ENCODE assay signal across 24 cellular contexts in the genomic region with DNA sequence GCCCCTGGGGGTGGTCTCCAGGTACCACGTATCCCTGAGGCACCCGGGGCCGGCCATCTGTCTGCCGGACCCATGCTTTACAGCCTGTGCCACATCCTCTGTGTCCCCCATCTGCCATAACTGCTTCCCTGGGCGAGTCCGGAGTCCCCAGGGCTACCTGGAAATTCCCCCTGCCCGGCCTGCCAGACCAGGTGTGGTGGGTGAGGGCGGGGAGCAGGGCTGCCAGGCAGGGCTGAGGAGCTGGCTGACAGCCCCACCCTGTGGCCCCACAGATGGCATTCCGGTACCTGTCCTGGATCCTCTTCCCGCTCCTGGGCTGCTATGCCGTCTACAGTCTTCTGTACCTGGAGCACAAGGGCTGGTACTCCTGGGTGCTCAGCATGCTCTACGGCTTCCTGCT. TPM values are rescaled to one million over a fixed set of nuclear protein-coding genes. Genes with fewer than 3 reads are reported as not detected.
DNase-seq lines count a peak whose midpoint lies in the region; ATAC-seq, FAIRE-seq and TF ChIP-seq lines count a peak whose summit lies in the region.
"Had no signal": no experiment of that assay in that cellular context is flagged by ENCODE, and none has a peak within 500 bp of the region (broad histone marks: within the 10 kb centered on the region; RNA-seq: fewer than 3 reads in every experiment).

No MANE protein-coding gene starts in this region.

- no peak for TF ChIP-seq EP300 in HepG2 (IDR thresholded peaks at IDR 0.05; ENCODE audit: low read depth in 2 of 2, low read length in 2 of 2)
- TF ChIP-seq EP300 in HepG2 (CRISPR knock-in tag; IDR thresholded peaks at IDR 0.05; ENCODE audit: borderline replicate concordance) = no peak

- peak overlapping the region; percentile 73 for H3K27ac Mint-ChIP-seq in stimulated activated naive B cell treated with anti-CD40 and anti-IgM and Interleukin-4, amounts not matched to agents 10 μg/mL and 1 μg/mL and 100 μg/mL, for 72 hours
- H3K27ac Mint-ChIP-seq: CD4-positive, CD25-positive, alpha-beta regulatory T cell had no signal

- POLR2A ChIA-PET in HepG2 (lab: Yijun Ruan, JAX) (no interaction called here), RWPE1 (lab: Yijun Ruan, JAX; ENCODE audit: low non-redundant PET) (no interaction called here)

- H3K4me1 ChIP-seq in HepG2 (ENCODE audit: insufficient read depth, low read length) (peaks cover 2% of the 10 kb centered on the region), right lobe of liver (no peaks in the 10 kb centered on the region), mucosa of descending colon (ENCODE audit: low read depth) (no peaks in the 10 kb centered on the region)
- H3K4me1 ChIP-seq: BE2C, HAP-1 had no signal

- H3K4me3 ChIP-seq in HepG2 (replicated peaks in 1 of 3; ENCODE audit: insufficient read depth in 1 of 3, low read depth in 2 of 3, low read length in 3 of 3) (no peak overlapping the region), right lobe of liver (no peak overlapping the region), mucosa of descending colon (no peak overlapping the region)
- H3K4me3 ChIP-seq: GM23248, HAP-1, K562 had no signal

- H3K27ac ChIP-seq in HepG2 (ENCODE audit: extremely low read length, insufficient read depth, low read length) (no peak overlapping the region), right lobe of liver (no peak overlapping the region), RWPE1 (peak overlapping the region; percentile 21; the same call in 1 of the 2 replicates)
- H3K27ac ChIP-seq: GM23248, HL-60 had no signal

- no peak overlapping the region for H3K4me2 ChIP-seq in HepG2 (ENCODE audit: low read depth, low read length)

- no peaks in the 10 kb centered on the region for H3K79me2 ChIP-seq in HepG2 (ENCODE audit: insufficient read depth, low read length)

- no peaks in the 10 kb centered on the region for H3K9me3 Mint-ChIP-seq in stimulated activated naive B cell treated with anti-CD40 and anti-IgM and Interleukin-4, amounts not matched to agents 10 μg/mL and 1 μg/mL and 100 μg/mL, for 72 hours
- H3K9me3 Mint-ChIP-seq: CD4-positive, CD25-positive, alpha-beta regulatory T cell; CD8-positive, alpha-beta memory T cell had no signal

- no peaks in the 10 kb centered on the region for H3K27me3 Mint-ChIP-seq in stimulated activated naive B cell treated with anti-CD40 and anti-IgM and Interleukin-4, amounts not matched to agents 10 μg/mL and 1 μg/mL and 100 μg/mL, for 72 hours
- H3K27me3 Mint-ChIP-seq: CD4-positive, CD25-positive, alpha-beta regulatory T cell had no signal

- TF ChIP-seq CTCF in HepG2 (CRISPR knock-in tag; IDR thresholded peaks at IDR 0.05) = no peak
- no peak for TF ChIP-seq CTCF in right lobe of liver (IDR thresholded peaks at IDR 0.05)
- no peak for TF ChIP-seq CTCF in RWPE1 (conservative IDR thresholded peaks at IDR 0.05; ENCODE audit: low read depth)
- TF ChIP-seq CTCF in mucosa of descending colon (IDR thresholded peaks at IDR 0.05) = no peak

- BruUV-seq in HepG2 (replicated peaks; lab: Mats Ljungman, UMichigan) = no TSS peak

- H3K36me3 ChIP-seq in HepG2 (replicated peaks in 1 of 2; ENCODE audit: control insufficient read depth in 1 of 2, insufficient read depth in 2 of 2, low read length in 2 of 2) (peaks cover 14 to 42% of the 10 kb centered on the region in 2 experiments), right lobe of liver (peaks cover 0 to 42% (median 14%) of the 10 kb centered on the region in 4 donors), mucosa of descending colon (ENCODE audit: low read depth) (no peaks in the 10 kb centered on the region)

- ATAC-seq in HepG2 (no peak), right lobe of liver (no peak), mucosa of descending colon (peak; percentile 58), HG02642 (IDR thresholded peaks at IDR 0.05; ENCODE audit: poor library complexity, unreplicated experiment) (no peak), GM19452 (IDR thresholded peaks at IDR 0.05; ENCODE audit: unreplicated experiment) (no peak)
- ATAC-seq in stimulated activated naive B cell treated with anti-CD40 and anti-IgM and Interleukin-4, amounts not matched to agents 10 μg/mL and 1 μg/mL and 100 μg/mL, for 72 hours (replicated peaks) = no peak
- ATAC-seq: K562 had no signal

- H3K36me3 Mint-ChIP-seq in stimulated activated naive B cell treated with anti-CD40 and anti-IgM and Interleukin-4, amounts not matched to agents 10 μg/mL and 1 μg/mL and 100 μg/mL, for 72 hours = peaks cover 34 to 55% of the 10 kb centered on the region in 2 donors

- intact Hi-C loops in HepG2 (cut with micrococcal nuclease; ENCODE audit: unreplicated experiment) = no loop called here
- intact Hi-C loops in right lobe of liver (cut with DNase I) = no loop called here
- intact Hi-C loops in mucosa of descending colon (cut with DNase I, micrococcal nuclease) = no loop called here

- H3K9me3 ChIP-seq in HepG2 (ENCODE audit: low read length) (no peaks in the 10 kb centered on the region), right lobe of liver (no peaks in the 10 kb centered on the region), mucosa of descending colon (no peaks in the 10 kb centered on the region)
- H3K9me3 ChIP-seq: BE2C, HAP-1 had no signal

- no peak overlapping the region for H3K4me3 Mint-ChIP-seq in stimulated activated naive B cell treated with anti-CD40 and anti-IgM and Interleukin-4, amounts not matched to agents 10 μg/mL and 1 μg/mL and 100 μg/mL, for 72 hours
- H3K4me3 Mint-ChIP-seq: CD4-positive, CD25-positive, alpha-beta regulatory T cell; CD8-positive, alpha-beta memory T cell had no signal

- TF ChIP-seq RAD21 in HepG2 (CRISPR knock-in tag; IDR thresholded peaks at IDR 0.05) = no peak

- CTCF ChIA-PET in HepG2 (lab: Yijun Ruan, JAX; ENCODE audit: low intra/inter-chr PET ratio, low total read pairs) (no interaction called here), RWPE1 (lab: Yijun Ruan, JAX) (no interaction called here)

- peaks cover 5 to 15% of the 10 kb centered on the region in 2 donors for H3K4me1 Mint-ChIP-seq in stimulated activated naive B cell treated with anti-CD40 and anti-IgM and Interleukin-4, amounts not matched to agents 10 μg/mL and 1 μg/mL and 100 μg/mL, for 72 hours
- H3K4me1 Mint-ChIP-seq: CD8-positive, alpha-beta memory T cell had no signal

- no peak for FAIRE-seq in HepG2 (lab: Jason Lieb, UNC)
- FAIRE-seq: G401.6, K562 had no signal

- no peak overlapping the region for H2AFZ ChIP-seq in HepG2 (ENCODE audit: low read length)
- H2AFZ ChIP-seq: GM23248 had no signal

- DNase-seq in HepG2 (ENCODE audit: low spot score) (no peak), right lobe of liver (no peak), RWPE1 (ENCODE audit: low spot score) (no peak), mucosa of descending colon (no peak)
- DNase-seq in stimulated activated naive B cell treated with anti-CD40 and anti-IgM and Interleukin-4, amounts not matched to agents 10 μg/mL and 1 μg/mL and 100 μg/mL, for 72 hours = no peak
- no peak for DNase-seq in central memory CD4-positive, alpha-beta T cell
- DNase-seq: BE2C; C1 segment of cervical spinal cord; CD4-positive, CD25-positive, alpha-beta regulatory T cell; CD8-positive, alpha-beta memory T cell; COR-L47; DMS 273 treated with DMSO at 0.1 percent for 48 hours; DMS53; GM23248; IMR-90 had no signal

- 100% methylated on average over 2 of the region's 12 CpGs for WGBS in HepG2 (ENCODE audit: low lambda C conversion rate)
- 100% methylated on average over 2 of the region's 12 CpGs for WGBS in right lobe of liver (ENCODE audit: insufficient coverage, low coverage, low lambda C conversion rate, missing lambda C conversion rate)

- no peak for TF ChIP-seq POLR2A in HepG2 (IDR thresholded peaks at IDR 0.05; ENCODE audit: insufficient read depth in 1 of 2, low read depth in 2 of 2, low read length in 2 of 2)
- no peak for TF ChIP-seq POLR2A in right lobe of liver (IDR thresholded peaks at IDR 0.05)

- in situ Hi-C loops in HepG2 (cut with HindIII; ENCODE audit: extremely low pct_ligation_motif_present, low pct_unique_long_range_greater_than_20kb) = no loop called here

- H3K9ac ChIP-seq in HepG2 (ENCODE audit: insufficient read depth, low read depth, low read length) = no peak overlapping the region
- H3K9ac ChIP-seq: GM23248 had no signal

- H3K27me3 ChIP-seq in HepG2 (ENCODE audit: control insufficient read depth in 1 of 2, insufficient read depth in 2 of 2, low read length in 2 of 2) (no peaks in the 10 kb centered on the region), right lobe of liver (no peaks in the 10 kb centered on the region)
- H3K27me3 ChIP-seq: BE2C had no signal

- no peaks in the 10 kb centered on the region for H4K20me1 ChIP-seq in HepG2 (ENCODE audit: insufficient read depth, low read length)

RNA-seq across cellular contexts. Expression of gene RELB, which starts 10.3 kb away (rescaled TPM):
- total RNA-seq in HepG2 (2016; rRNA removed; fragmentation: Illumina TruSeq; extraction: Trizol) (2.8 and 3.5 TPM in 2 replicates), right lobe of liver (10 to 100 TPM in 1 of 6 experiments, 1 to 10 TPM in 5; 1.2 to 21.4 (median 7.2) TPM), mucosa of descending colon (10 to 100 TPM; 20.9 to 30.3 (median 21.1) TPM)
- total RNA-seq in HepG2 (2016; cell fraction: cytosol; rRNA removed; fragmentation: Illumina TruSeq; extraction: Trizol; ENCODE audit: low read depth) = 3.4 and 3.5 TPM in 2 replicates
- 2.1 and 3.6 TPM in 2 replicates for total RNA-seq in HepG2 (2016; cell fraction: insoluble cytoplasmic fraction; rRNA removed; fragmentation: Illumina TruSeq; extraction: Trizol)
- total RNA-seq in HepG2 (2016; cell fraction: membrane; rRNA removed; fragmentation: Illumina TruSeq; extraction: Trizol) = 3.6 and 5.1 TPM in 2 replicates
- 2.2 and 2.8 TPM in 2 replicates for total RNA-seq in HepG2 (2016; cell fraction: nucleus; rRNA removed; fragmentation: Illumina TruSeq; extraction: Trizol)
- 1.9 and 4.2 TPM in 2 replicates for polyA plus RNA-seq in HepG2 (2011; rRNA removed)
- 3.2 and 3.4 TPM in 2 replicates for polyA plus RNA-seq in HepG2 (2011; cell fraction: cytosol; rRNA removed)
- 4.8 and 4.9 TPM in 2 replicates for polyA plus RNA-seq in HepG2 (2011; cell fraction: nucleus; rRNA removed)
- 2.1 and 2.5 TPM in 2 replicates for polyA plus RNA-seq in HepG2 (2012)
- 3.3 and 3.8 TPM in 2 replicates for polyA plus RNA-seq in HepG2 (2016; cell fraction: cytosol; fragmentation: Illumina TruSeq; extraction: Trizol; ENCODE audit: low read depth)
- 4.2 TPM in 2 replicates for polyA plus RNA-seq in HepG2 (2016; cell fraction: insoluble cytoplasmic fraction; fragmentation: Illumina TruSeq; extraction: Trizol; ENCODE audit: low read depth)
- polyA plus RNA-seq in HepG2 (2016; cell fraction: membrane; fragmentation: Illumina TruSeq; extraction: Trizol; ENCODE audit: low read depth) = 3.7 and 4.3 TPM in 2 replicates
- 4.4 and 6.2 TPM in 2 replicates for polyA plus RNA-seq in HepG2 (2016; cell fraction: nucleus; fragmentation: Illumina TruSeq; extraction: Trizol; ENCODE audit: insufficient read depth, low read depth)
- polyA minus RNA-seq in HepG2 (2011; rRNA and poly(A)+ RNA removed; ENCODE audit: low replicate concordance) = 2.7 and 6.0 TPM in 2 replicates
- 3.1 and 5.8 TPM in 2 replicates for polyA minus RNA-seq in HepG2 (2011; cell fraction: cytosol; rRNA and poly(A)+ RNA removed)
- 2.1 and 2.2 TPM in 2 replicates for polyA minus RNA-seq in HepG2 (2011; cell fraction: nucleus; rRNA and poly(A)+ RNA removed)

RNA-seq across cellular contexts. Expression of gene CLPTM1, which starts 35.8 kb away (rescaled TPM):
- total RNA-seq in HepG2 (2016; rRNA removed; fragmentation: Illumina TruSeq; extraction: Trizol) = 15.3 and 34.9 TPM in 2 replicates
- total RNA-seq in HepG2 (2016; cell fraction: cytosol; rRNA removed; fragmentation: Illumina TruSeq; extraction: Trizol; ENCODE audit: low read depth) = 27.3 and 28.2 TPM in 2 replicates
- 11.3 and 34.3 TPM in 2 replicates for total RNA-seq in HepG2 (2016; cell fraction: insoluble cytoplasmic fraction; rRNA removed; fragmentation: Illumina TruSeq; extraction: Trizol)
- 34.7 and 36.6 TPM in 2 replicates for total RNA-seq in HepG2 (2016; cell fraction: membrane; rRNA removed; fragmentation: Illumina TruSeq; extraction: Trizol)
- total RNA-seq in HepG2 (2016; cell fraction: nucleus; rRNA removed; fragmentation: Illumina TruSeq; extraction: Trizol) = 39.5 and 48.5 TPM in 2 replicates
- 42.8 and 56.1 TPM in 2 replicates for polyA plus RNA-seq in HepG2 (2011; rRNA removed)
- polyA plus RNA-seq in HepG2 (2011; cell fraction: cytosol; rRNA removed) = 38.9 and 40.3 TPM in 2 replicates
- polyA plus RNA-seq in HepG2 (2011; cell fraction: nucleus; rRNA removed) = 117 and 132 TPM in 2 replicates
- 32.5 and 40.5 TPM in 2 replicates for polyA plus RNA-seq in HepG2 (2012)
- 33.5 and 37.0 TPM in 2 replicates for polyA plus RNA-seq in HepG2 (2016; cell fraction: cytosol; fragmentation: Illumina TruSeq; extraction: Trizol; ENCODE audit: low read depth)
- 22.9 and 28.7 TPM in 2 replicates for polyA plus RNA-seq in HepG2 (2016; cell fraction: insoluble cytoplasmic fraction; fragmentation: Illumina TruSeq; extraction: Trizol; ENCODE audit: low read depth)
- polyA plus RNA-seq in HepG2 (2016; cell fraction: membrane; fragmentation: Illumina TruSeq; extraction: Trizol; ENCODE audit: low read depth) = 44.9 and 55.2 TPM in 2 replicates
- 136 and 144 TPM in 2 replicates for polyA plus RNA-seq in HepG2 (2016; cell fraction: nucleus; fragmentation: Illumina TruSeq; extraction: Trizol; ENCODE audit: insufficient read depth, low read depth)
- 77.0 and 78.9 TPM in 2 replicates for polyA minus RNA-seq in HepG2 (2011; rRNA and poly(A)+ RNA removed; ENCODE audit: low replicate concordance)
- 27.3 and 31.6 TPM in 2 replicates for polyA minus RNA-seq in HepG2 (2011; cell fraction: cytosol; rRNA and poly(A)+ RNA removed)
- polyA minus RNA-seq in HepG2 (2011; cell fraction: nucleus; rRNA and poly(A)+ RNA removed) = 27.8 and 32.1 TPM in 2 replicates
- total RNA-seq in right lobe of liver = 10 to 100 TPM; 78.7 to 90.6 (median 83.9) TPM
- 100 to 1,000 TPM in 2 of 3 donors, 10 to 100 TPM in 1; 98.3 to 125 (median 114) TPM for total RNA-seq in mucosa of descending colon

RNA-seq across cellular contexts. Expression of gene APOC2, which starts 45.1 kb away (rescaled TPM):
- total RNA-seq in HepG2 (2016; rRNA removed; fragmentation: Illumina TruSeq; extraction: Trizol) (276 and 407 TPM in 2 replicates), right lobe of liver (1,000 to 10,000 TPM; 1,740 to 7,868 (median 2,043) TPM), mucosa of descending colon (1 to 10 TPM in 1 of 3 donors, under 1 TPM in 2; 0.80 to 1.6 (median 0.98) TPM)
- 212 and 282 TPM in 2 replicates for total RNA-seq in HepG2 (2016; cell fraction: cytosol; rRNA removed; fragmentation: Illumina TruSeq; extraction: Trizol; ENCODE audit: low read depth)
- 251 and 383 TPM in 2 replicates for total RNA-seq in HepG2 (2016; cell fraction: insoluble cytoplasmic fraction; rRNA removed; fragmentation: Illumina TruSeq; extraction: Trizol)
- 259 and 332 TPM in 2 replicates for total RNA-seq in HepG2 (2016; cell fraction: membrane; rRNA removed; fragmentation: Illumina TruSeq; extraction: Trizol)
- 222 and 283 TPM in 2 replicates for total RNA-seq in HepG2 (2016; cell fraction: nucleus; rRNA removed; fragmentation: Illumina TruSeq; extraction: Trizol)
- 1,401 and 1,802 TPM in 2 replicates for polyA plus RNA-seq in HepG2 (2011; rRNA removed)
- 1,265 and 1,297 TPM in 2 replicates for polyA plus RNA-seq in HepG2 (2011; cell fraction: cytosol; rRNA removed)
- polyA plus RNA-seq in HepG2 (2011; cell fraction: nucleus; rRNA removed) = 293 and 474 TPM in 2 replicates
- 632 and 749 TPM in 2 replicates for polyA plus RNA-seq in HepG2 (2012)
- polyA plus RNA-seq in HepG2 (2016; cell fraction: cytosol; fragmentation: Illumina TruSeq; extraction: Trizol; ENCODE audit: low read depth) = 426 and 489 TPM in 2 replicates
- 402 and 416 TPM in 2 replicates for polyA plus RNA-seq in HepG2 (2016; cell fraction: insoluble cytoplasmic fraction; fragmentation: Illumina TruSeq; extraction: Trizol; ENCODE audit: low read depth)
- polyA plus RNA-seq in HepG2 (2016; cell fraction: membrane; fragmentation: Illumina TruSeq; extraction: Trizol; ENCODE audit: low read depth) = 440 and 475 TPM in 2 replicates
- 666 and 708 TPM in 2 replicates for polyA plus RNA-seq in HepG2 (2016; cell fraction: nucleus; fragmentation: Illumina TruSeq; extraction: Trizol; ENCODE audit: insufficient read depth, low read depth)
- polyA minus RNA-seq in HepG2 (2011; rRNA and poly(A)+ RNA removed; ENCODE audit: low replicate concordance) = 342 TPM in 1 of 2 replicates, not detected in the other
- polyA minus RNA-seq in HepG2 (2011; cell fraction: cytosol; rRNA and poly(A)+ RNA removed) = 188 and 260 TPM in 2 replicates
- 75.2 and 130 TPM in 2 replicates for polyA minus RNA-seq in HepG2 (2011; cell fraction: nucleus; rRNA and poly(A)+ RNA removed)
- total RNA-seq: A172; CD4-positive, CD25-positive, alpha-beta regulatory T cell; CD8-positive, alpha-beta memory T cell; GM23248; H4; HT1080; IMR-90 had no signal
- polyA plus RNA-seq: CD4-positive, CD25-positive, alpha-beta regulatory T cell; CD8-positive, alpha-beta memory T cell; GM23248; IMR-90 had no signal

RNA-seq across cellular contexts. Expression of gene CLASRP, which starts 47.9 kb away (rescaled TPM):
- total RNA-seq in HepG2 (2016; rRNA removed; fragmentation: Illumina TruSeq; extraction: Trizol) (7.4 and 32.0 TPM in 2 replicates), right lobe of liver (10 to 100 TPM; 30.5 to 66.8 (median 44.8) TPM), mucosa of descending colon (100 to 1,000 TPM in 1 of 3 donors, 10 to 100 TPM in 2; 79.4 to 113 (median 93.2) TPM)
- 7.3 and 8.3 TPM in 2 replicates for total RNA-seq in HepG2 (2016; cell fraction: cytosol; rRNA removed; fragmentation: Illumina TruSeq; extraction: Trizol; ENCODE audit: low read depth)
- total RNA-seq in HepG2 (2016; cell fraction: insoluble cytoplasmic fraction; rRNA removed; fragmentation: Illumina TruSeq; extraction: Trizol) = 6.5 and 35.8 TPM in 2 replicates
- total RNA-seq in HepG2 (2016; cell fraction: membrane; rRNA removed; fragmentation: Illumina TruSeq; extraction: Trizol) = 6.0 and 7.3 TPM in 2 replicates
- total RNA-seq in HepG2 (2016; cell fraction: nucleus; rRNA removed; fragmentation: Illumina TruSeq; extraction: Trizol) = 36.9 and 51.6 TPM in 2 replicates
- polyA plus RNA-seq in HepG2 (2011; rRNA removed) = 51.1 and 51.4 TPM in 2 replicates
- polyA plus RNA-seq in HepG2 (2011; cell fraction: cytosol; rRNA removed) = 13.6 and 14.3 TPM in 2 replicates
- 292 and 390 TPM in 2 replicates for polyA plus RNA-seq in HepG2 (2011; cell fraction: nucleus; rRNA removed)
- 58.9 and 85.4 TPM in 2 replicates for polyA plus RNA-seq in HepG2 (2012)
- 7.0 and 7.7 TPM in 2 replicates for polyA plus RNA-seq in HepG2 (2016; cell fraction: cytosol; fragmentation: Illumina TruSeq; extraction: Trizol; ENCODE audit: low read depth)
- polyA plus RNA-seq in HepG2 (2016; cell fraction: insoluble cytoplasmic fraction; fragmentation: Illumina TruSeq; extraction: Trizol; ENCODE audit: low read depth) = 18.3 and 19.4 TPM in 2 replicates
- 9.9 and 14.8 TPM in 2 replicates for polyA plus RNA-seq in HepG2 (2016; cell fraction: membrane; fragmentation: Illumina TruSeq; extraction: Trizol; ENCODE audit: low read depth)
- polyA plus RNA-seq in HepG2 (2016; cell fraction: nucleus; fragmentation: Illumina TruSeq; extraction: Trizol; ENCODE audit: insufficient read depth, low read depth) = 320 and 335 TPM in 2 replicates
- polyA minus RNA-seq in HepG2 (2011; rRNA and poly(A)+ RNA removed; ENCODE audit: low replicate concordance) = 16.6 and 30.8 TPM in 2 replicates
- 4.3 and 4.6 TPM in 2 replicates for polyA minus RNA-seq in HepG2 (2011; cell fraction: cytosol; rRNA and poly(A)+ RNA removed)
- polyA minus RNA-seq in HepG2 (2011; cell fraction: nucleus; rRNA and poly(A)+ RNA removed) = 49.0 and 61.0 TPM in 2 replicates

RNA-seq across cellular contexts. Expression of gene APOC4, which starts 48.9 kb away (rescaled TPM):
- total RNA-seq in HepG2 (2016; rRNA removed; fragmentation: Illumina TruSeq; extraction: Trizol) (0.46 TPM in 1 of 2 replicates, not detected in the other), right lobe of liver (100 to 1,000 TPM in 5 of 6 experiments, 10 to 100 TPM in 1; 55.6 to 462 (median 203) TPM), mucosa of descending colon (not detected)
- 0.79 TPM in 1 of 2 replicates, not detected in the other for total RNA-seq in HepG2 (2016; cell fraction: cytosol; rRNA removed; fragmentation: Illumina TruSeq; extraction: Trizol; ENCODE audit: low read depth)
- total RNA-seq in HepG2 (2016; cell fraction: insoluble cytoplasmic fraction; rRNA removed; fragmentation: Illumina TruSeq; extraction: Trizol) = 1.1 TPM in 1 of 2 replicates, not detected in the other
- 0.49 and 0.72 TPM in 2 replicates for total RNA-seq in HepG2 (2016; cell fraction: membrane; rRNA removed; fragmentation: Illumina TruSeq; extraction: Trizol)
- total RNA-seq in HepG2 (2016; cell fraction: nucleus; rRNA removed; fragmentation: Illumina TruSeq; extraction: Trizol) = not detected in 2 replicates
- not detected in 2 replicates for polyA plus RNA-seq in HepG2 (2011; rRNA removed)
- polyA plus RNA-seq in HepG2 (2011; cell fraction: cytosol; rRNA removed) = not detected in 2 replicates
- not detected in 2 replicates for polyA plus RNA-seq in HepG2 (2011; cell fraction: nucleus; rRNA removed)
- polyA plus RNA-seq in HepG2 (2012) = not detected in 2 replicates
- 0.45 and 0.79 TPM in 2 replicates for polyA plus RNA-seq in HepG2 (2016; cell fraction: cytosol; fragmentation: Illumina TruSeq; extraction: Trizol; ENCODE audit: low read depth)
- not detected in 2 replicates for polyA plus RNA-seq in HepG2 (2016; cell fraction: insoluble cytoplasmic fraction; fragmentation: Illumina TruSeq; extraction: Trizol; ENCODE audit: low read depth)
- polyA plus RNA-seq in HepG2 (2016; cell fraction: membrane; fragmentation: Illumina TruSeq; extraction: Trizol; ENCODE audit: low read depth) = 0.41 TPM in 1 of 2 replicates, not detected in the other
- not detected in 2 replicates for polyA plus RNA-seq in HepG2 (2016; cell fraction: nucleus; fragmentation: Illumina TruSeq; extraction: Trizol; ENCODE audit: insufficient read depth, low read depth)
- not detected in 2 replicates for polyA minus RNA-seq in HepG2 (2011; rRNA and poly(A)+ RNA removed; ENCODE audit: low replicate concordance)
- polyA minus RNA-seq in HepG2 (2011; cell fraction: cytosol; rRNA and poly(A)+ RNA removed) = not detected in 2 replicates
- not detected in 2 replicates for polyA minus RNA-seq in HepG2 (2011; cell fraction: nucleus; rRNA and poly(A)+ RNA removed)
- total RNA-seq: A172; CD4-positive, CD25-positive, alpha-beta regulatory T cell; CD8-positive, alpha-beta memory T cell; GM23248; H4; HT1080; IMR-90; K562 had no signal
- polyA plus RNA-seq: CD4-positive, CD25-positive, alpha-beta regulatory T cell; CD8-positive, alpha-beta memory T cell; GM23248; IMR-90 had no signal

Comparison
In these comparisons a context has a peak if more than half of its experiments do, and no peak if none do; other contexts are left out.
1. RNA of gene APOC2, which starts 45.1 kb away (total RNA-seq): 1,740 to 7,868 TPM in right lobe of liver and 212 to 407 TPM in HepG2; 0.80 to 1.6 TPM in mucosa of descending colon; every median in the first group is over 10 times any median in the second.